Comparison of ENCODE assay signal across 8 cellular contexts in genomic region chr7:85931919-85932318, GRCh38.
"Had no signal": no experiment of that assay in that cellular context is flagged by ENCODE, and none has a peak within 500 bp of the region (broad histone marks: within the 10 kb centered on the region; RNA-seq: fewer than 3 reads in every experiment).

No MANE protein-coding gene starts in this region.

- FAIRE-seq: G401.6, GM12878, GM12891, GM12892, GM18507, GM19239 had no signal

- DNase-seq: GDM1, GF-D8 had no signal

- ATAC-seq: GM12878 had no signal

- H3K4me3 ChIP-seq: GM12878 had no signal
